Comparison of ENCODE assay signal across 19 cellular contexts in the genomic region with DNA sequence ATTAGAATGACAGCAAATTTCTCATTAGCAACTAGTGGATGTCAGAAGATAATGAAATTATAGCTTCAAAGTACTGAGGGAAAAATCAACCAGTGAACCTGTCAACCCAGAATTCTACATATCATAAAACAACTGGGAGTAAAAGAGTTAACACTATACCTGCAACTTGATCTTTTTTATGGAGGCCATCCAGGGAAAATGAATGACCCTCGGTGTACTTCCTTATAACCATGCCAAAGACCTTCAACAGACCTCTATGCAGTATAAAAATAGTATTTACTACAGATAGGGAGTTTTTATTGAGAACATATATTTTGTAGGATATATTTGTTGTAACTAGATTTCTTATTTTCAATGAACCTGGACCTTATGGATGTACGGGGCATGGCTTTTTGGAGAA.
"Had no signal": no experiment of that assay in that cellular context is flagged by ENCODE, and none has a peak within 500 bp of the region (broad histone marks: within the 10 kb centered on the region; RNA-seq: fewer than 3 reads in every experiment).

No MANE protein-coding gene starts in this region.

- DNase-seq: activated B cell treated with CpG ODN at 0.5 μM for 24 hours; activated CD4-positive, alpha-beta T cell treated with anti-CD3 and anti-CD28 coated beads for 1 hour; activated CD4-positive, alpha-beta T cell treated with anti-CD3 and anti-CD28 coated beads, Interleukin-2, amount 10 ng/mL, durations not matched to agents 24 days and 14 days; activated CD4-positive, alpha-beta T cell treated with anti-CD3 and anti-CD28 coated beads, Interleukin-2, amount 50 U/mL, for 48 hours; activated CD8-positive, alpha-beta memory T cell treated with anti-CD3 and anti-CD28 coated beads, Interleukin-2, amount 10 ng/mL, durations not matched to agents 7 days and 5 days; activated effector memory CD4-positive, alpha-beta T cell treated with Interleukin-2 at 50 U/mL for 16 hours; activated naive CD4-positive, alpha-beta T cell treated with anti-CD3 and anti-CD28 coated beads for 36 hours; activated T-cell treated with anti-CD3 and anti-CD28 coated beads, Interleukin-2, amount 50 U/mL, for 24 hours; amygdala; MM.1S; NCI-H146; NCI-H187 treated with DMSO at 0.1 percent for 48 hours; NCI-H226; NCI-H510A; NCI-H526 treated with DMSO at 0.1 percent for 48 hours; PC-3; SIG-M5; T-helper 17 cell; T-helper 9 cell had no signal

- ATAC-seq: activated CD8-positive, alpha-beta memory T cell treated with anti-CD3 and anti-CD28 coated beads, Interleukin-2, amount 10 ng/mL, durations not matched to agents 7 days and 5 days; PC-3; T-helper 17 cell had no signal
